ENCODE assay signal across 32 cellular contexts in genomic region chr19:16880884-16881554, GRCh38. TPM values are rescaled to one million over a fixed set of nuclear protein-coding genes. Genes with fewer than 3 reads are reported as not detected.
"Had no signal": no experiment of that assay in that cellular context is flagged by ENCODE, and none has a peak within 500 bp of the region (broad histone marks: within the 10 kb centered on the region; RNA-seq: fewer than 3 reads in every experiment).

No MANE protein-coding gene starts in this region.

- H3K27ac ChIP-seq: brain microvascular endothelial cell, cardiac muscle cell, KMS-11, PC-9, SJCRH30, SK-N-MC, WERI-Rb-1 had no signal

- H3K4me1 ChIP-seq: SJCRH30 had no signal

- H3K9ac ChIP-seq: KMS-11 had no signal

- H3K4me3 ChIP-seq: cardiac muscle cell, PC-9, SJCRH30, SK-N-MC had no signal

- H3K4me2 ChIP-seq: KMS-11, PC-9 had no signal

- H3K27me3 Mint-ChIP-seq: activated CD4-positive, alpha-beta memory T cell treated with anti-CD3 and anti-CD28 coated beads, Interleukin-2, amount 10 ng/mL, durations not matched to agents 7 days and 5 days; activated CD8-positive, alpha-beta memory T cell treated with anti-CD3 and anti-CD28 coated beads, Interleukin-2, amount 10 ng/mL, durations not matched to agents 7 days and 5 days; activated naive CD8-positive, alpha-beta T cell treated with anti-CD3 and anti-CD28 coated beads, Interleukin-2, amount 50 U/mL, for 24 hours had no signal

- H3K27me3 ChIP-seq: brain microvascular endothelial cell, cardiac muscle cell, SJCRH30 had no signal

- H3K4me3 Mint-ChIP-seq: activated CD4-positive, alpha-beta memory T cell treated with anti-CD3 and anti-CD28 coated beads, Interleukin-2, amount 10 ng/mL, durations not matched to agents 7 days and 5 days; activated CD8-positive, alpha-beta memory T cell treated with anti-CD3 and anti-CD28 coated beads, Interleukin-2, amount 10 ng/mL, durations not matched to agents 7 days and 5 days; activated naive CD4-positive, alpha-beta T cell treated with anti-CD3 and anti-CD28 coated beads, Interleukin-2, amount 10 ng/mL, durations not matched to agents 7 days and 5 days; activated naive CD8-positive, alpha-beta T cell; activated naive CD8-positive, alpha-beta T cell treated with anti-CD3 and anti-CD28 coated beads, Interleukin-2, amount 50 U/mL, for 24 hours had no signal

- DNase-seq: activated CD4-positive, alpha-beta memory T cell treated with anti-CD3 and anti-CD28 coated beads, Interleukin-2, amount 10 ng/mL, durations not matched to agents 7 days and 5 days; activated CD4-positive, alpha-beta T cell treated with anti-CD3 and anti-CD28 coated beads for 1 hour; activated CD4-positive, alpha-beta T cell treated with anti-CD3 and anti-CD28 coated beads for 48 hours; activated CD4-positive, CD25-positive, alpha-beta regulatory T cell; activated CD8-positive, alpha-beta memory T cell treated with anti-CD3 and anti-CD28 coated beads for 24 hours; activated CD8-positive, alpha-beta memory T cell treated with anti-CD3 and anti-CD28 coated beads, Interleukin-2, amount 10 ng/mL, durations not matched to agents 7 days and 5 days; activated CD8-positive, alpha-beta memory T cell treated with anti-CD3 and anti-CD28 coated beads, Interleukin-2, amount 50 U/mL, for 48 hours; activated effector memory CD4-positive, alpha-beta T cell treated with Interleukin-2 at 50 U/mL for 16 hours; activated naive CD4-positive, alpha-beta T cell treated with anti-CD3 and anti-CD28 coated beads, Interleukin-2, amount 10 ng/mL, durations not matched to agents 7 days and 5 days; activated naive CD8-positive, alpha-beta T cell treated with anti-CD3 and anti-CD28 coated beads, Interleukin-2, amount 50 U/mL, for 24 hours; activated T-cell treated with anti-CD3 and anti-CD28 coated beads, Interleukin-2, amount 50 U/mL, for 48 hours; amniotic stem cell; aorta; brain microvascular endothelial cell; NCI-H1092 treated with DMSO at 0.1 percent for 48 hours; NCI-H1436; NCI-H1694 treated with DMSO at 0.1 percent for 48 hours; NCI-H2029; NCI-H510A; NCI-H526; NCI-H748 treated with DMSO at 0.1 percent for 48 hours; NK-92 treated with Interleukin-12 subunit alpha and Interleukin-12 subunit beta, amount 100 ng/mL, for 24 hours; PC-9; SHP77; SJCRH30; T1000; WERI-Rb-1 had no signal

- ATAC-seq: activated CD8-positive, alpha-beta memory T cell treated with anti-CD3 and anti-CD28 coated beads, Interleukin-2, amount 10 ng/mL, durations not matched to agents 7 days and 5 days; activated naive CD8-positive, alpha-beta T cell treated with anti-CD3 and anti-CD28 coated beads, Interleukin-2, amount 50 U/mL, for 24 hours had no signal

- H3K27ac Mint-ChIP-seq: activated CD4-positive, alpha-beta memory T cell treated with anti-CD3 and anti-CD28 coated beads, Interleukin-2, amount 10 ng/mL, durations not matched to agents 7 days and 5 days; activated CD8-positive, alpha-beta memory T cell treated with anti-CD3 and anti-CD28 coated beads, Interleukin-2, amount 10 ng/mL, durations not matched to agents 7 days and 5 days; activated naive CD4-positive, alpha-beta T cell treated with anti-CD3 and anti-CD28 coated beads, Interleukin-2, amount 10 ng/mL, durations not matched to agents 7 days and 5 days; activated naive CD8-positive, alpha-beta T cell; activated naive CD8-positive, alpha-beta T cell treated with anti-CD3 and anti-CD28 coated beads, Interleukin-2, amount 50 U/mL, for 24 hours had no signal

- H2AFZ ChIP-seq: PC-9 had no signal

RNA-seq across cellular contexts. Expression of gene F2RL3, which starts 7.8 kb away (rescaled TPM):
- total RNA-seq: LHCN-M2, PC-9 had no signal
